Comparison of ENCODE assay signal across 10 cellular contexts in the genomic region with DNA sequence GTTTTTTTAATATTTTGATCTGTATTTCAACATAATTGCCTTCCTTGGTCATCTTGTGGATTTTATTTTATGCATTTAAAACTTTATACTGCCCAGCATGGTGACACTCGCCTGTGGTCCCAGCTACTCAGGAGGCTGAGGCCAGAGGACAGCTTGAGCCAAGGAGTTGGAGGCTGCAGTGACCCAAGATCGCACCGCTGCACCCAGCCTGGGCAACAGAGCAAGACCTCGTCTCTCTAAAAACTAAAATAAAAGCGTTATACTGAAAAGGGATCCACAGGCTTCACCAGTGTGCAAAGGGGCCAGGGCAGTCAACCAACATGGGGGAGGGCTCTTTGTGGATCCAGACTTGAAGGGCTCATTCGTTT. TPM values are rescaled to one million over a fixed set of nuclear protein-coding genes. Genes with fewer than 3 reads are reported as not detected.
A peak's percentile ranks its signal among the peaks of the same experiment; 100 is the strongest.
DNase-seq lines count a peak whose midpoint lies in the region; ATAC-seq, FAIRE-seq and TF ChIP-seq lines count a peak whose summit lies in the region.
"Had no signal": no experiment of that assay in that cellular context is flagged by ENCODE, and none has a peak within 500 bp of the region (broad histone marks: within the 10 kb centered on the region; RNA-seq: fewer than 3 reads in every experiment).

No MANE protein-coding gene starts in this region.

- H3K9me3 ChIP-seq in A549 (no peaks in the 10 kb centered on the region), HUES64 (ENCODE audit: insufficient read depth, low read depth, low read length) (no peaks in the 10 kb centered on the region), endothelial cell of umbilical vein (replicated peaks; ENCODE audit: control insufficient read depth, insufficient read depth, low read length) (no peaks in the 10 kb centered on the region)

- H3K4me3 ChIP-seq in A549 (no peak overlapping the region), HUES64 (ENCODE audit: low read length) (peak overlapping the region; percentile 70), endothelial cell of umbilical vein (replicated peaks in 1 of 3; ENCODE audit: insufficient read depth in 1 of 3, low read depth in 1 of 3, low read length in 3 of 3) (peak overlapping the region; percentile 75 to 89 (median 89))

- H3K36me3 Mint-ChIP-seq in natural killer cell treated with Interleukin-12 subunit alpha and Interleukin-12 subunit beta and Interleukin-15 and Interleukin-18, amount 100 ng/mL, for 72 hours: no peaks in the 10 kb centered on the region

- dilution Hi-C loops in endothelial cell of umbilical vein (cut with MboI; ENCODE audit: extremely low pct_ligation_motif_present, low sequenced_read_pairs): no loop called here

- H3K4me1 Mint-ChIP-seq in natural killer cell treated with Interleukin-12 subunit alpha and Interleukin-12 subunit beta and Interleukin-15 and Interleukin-18, amount 100 ng/mL, for 72 hours (ENCODE audit: low read depth in 2 of 2): peaks cover 14 to 15% of the 10 kb centered on the region in 2 donors

- peak overlapping the region; percentile 20 for H3K4me3 Mint-ChIP-seq in natural killer cell treated with Interleukin-12 subunit alpha and Interleukin-12 subunit beta and Interleukin-15 and Interleukin-18, amount 100 ng/mL, for 72 hours

- intact Hi-C loops in endothelial cell of umbilical vein (cut with micrococcal nuclease): loop anchor here (10.0 kb wide), 1 partner anchor 559 kb away; a partner anchor contains a TSS

- TF ChIP-seq EP300 in A549 (IDR thresholded peaks at IDR 0.05): no peak

- H2AFZ ChIP-seq in endothelial cell of umbilical vein (ENCODE audit: low read depth, low read length): peak overlapping the region; percentile 96

- no peaks in the 10 kb centered on the region for H3K9me3 Mint-ChIP-seq in natural killer cell treated with Interleukin-12 subunit alpha and Interleukin-12 subunit beta and Interleukin-15 and Interleukin-18, amount 100 ng/mL, for 72 hours

- no peaks in the 10 kb centered on the region for H3K9me1 ChIP-seq in endothelial cell of umbilical vein (replicated peaks; ENCODE audit: control insufficient read depth, extremely low read depth, insufficient read depth, low read length)

- H3K36me3 ChIP-seq in HUES64 (ENCODE audit: insufficient read depth, low read length): no peaks in the 10 kb centered on the region
- no peaks in the 10 kb centered on the region for H3K36me3 ChIP-seq in endothelial cell of umbilical vein (ENCODE audit: control insufficient read depth in 2 of 2, extremely low read depth in 1 of 2, insufficient read depth in 2 of 2, low read length in 2 of 2)

- WGBS in A549 (ENCODE audit: missing lambda C conversion rate): 89% methylated on average over 5 of the region's 6 CpGs
- 77% methylated on average over 6 of the region's 6 CpGs for WGBS in HUES64

- no peak overlapping the region for H3K27ac Mint-ChIP-seq in natural killer cell treated with Interleukin-12 subunit alpha and Interleukin-12 subunit beta and Interleukin-15 and Interleukin-18, amount 100 ng/mL, for 72 hours

- BruUV-seq in endothelial cell of umbilical vein (replicated peaks; lab: Mats Ljungman, UMichigan): TSS peak; percentile 23

- H3K79me2 ChIP-seq in endothelial cell of umbilical vein (ENCODE audit: control insufficient read depth, insufficient read depth, low read length): peaks cover 4% of the 10 kb centered on the region

- H4K20me1 ChIP-seq in endothelial cell of umbilical vein (replicated peaks; ENCODE audit: control insufficient read depth, extremely low read depth, insufficient read depth, low read length): no peaks in the 10 kb centered on the region

- CTCF ChIA-PET in A549 (lab: Yijun Ruan, JAX): no interaction called here
- CTCF ChIA-PET in endothelial cell of umbilical vein (lab: Charles Lee): interaction anchor here (0.7 kb wide), 1 partner anchor 51 kb away, joined by 3 read pairs; no protein-coding TSS in a partner anchor

- peaks cover 34 to 45% of the 10 kb centered on the region in 2 donors for H3K27me3 Mint-ChIP-seq in natural killer cell treated with Interleukin-12 subunit alpha and Interleukin-12 subunit beta and Interleukin-15 and Interleukin-18, amount 100 ng/mL, for 72 hours

- no peak overlapping the region for H3K9ac ChIP-seq in HUES64 (ENCODE audit: low read depth, low read length)
- peak overlapping the region; percentile 75 for H3K9ac ChIP-seq in endothelial cell of umbilical vein (replicated peaks; ENCODE audit: extremely low read depth, insufficient read depth, low read length)

- DNase-seq in A549 (ENCODE audit: low read depth in 1 of 2, low spot score in 1 of 2) (no peak), endothelial cell of umbilical vein (ENCODE audit: low read depth, low spot score) (no peak), DMS79 (lab: John Stamatoyannopoulos, UW) (no peak), COLO829 (ENCODE audit: low spot score) (no peak), NCI-H1436 (lab: John Stamatoyannopoulos, UW) (no peak)
- no peak for DNase-seq in natural killer cell treated with Interleukin-12 subunit alpha and Interleukin-12 subunit beta and Interleukin-15 and Interleukin-18, amount 100 ng/mL, for 72 hours (ENCODE audit: low spot score)
- DNase-seq: DND-41 had no signal

- TF ChIP-seq RAD21 in A549 (conservative IDR thresholded peaks at IDR 0.05 in 1 of 2, IDR thresholded peaks at IDR 0.05 in 1 of 2): no peak

- TF ChIP-seq CTCF in A549 (IDR thresholded peaks at IDR 0.05) (no peak), endothelial cell of umbilical vein (IDR thresholded peaks at IDR 0.05; ENCODE audit: extremely low read depth in 1 of 2, insufficient read depth in 1 of 2, low read depth in 1 of 2, low read length in 2 of 2) (no peak)

- peak overlapping the region; percentile 100 for H3K4me2 ChIP-seq in A549
- peak overlapping the region; percentile 64 for H3K4me2 ChIP-seq in endothelial cell of umbilical vein (ENCODE audit: insufficient read depth, low read length)

- H3K27me3 ChIP-seq in HUES64 (ENCODE audit: insufficient read depth, low read length): peaks cover 49% of the 10 kb centered on the region
- H3K27me3 ChIP-seq in endothelial cell of umbilical vein (ENCODE audit: control insufficient read depth in 2 of 2, insufficient read depth in 2 of 2, low read length in 2 of 2): no peaks in the 10 kb centered on the region

- H3K27ac ChIP-seq in A549: peak overlapping the region in 1 of 2 experiments; percentile 81; a peak in 2 of 6 replicates
- no peak overlapping the region for H3K27ac ChIP-seq in HUES64 (ENCODE audit: low read depth, low read length)
- H3K27ac ChIP-seq in endothelial cell of umbilical vein (ENCODE audit: insufficient read depth, low read depth, low read length): peak overlapping the region; percentile 55
- H3K27ac ChIP-seq: SK-N-MC had no signal

- FAIRE-seq in A549 (lab: Jason Lieb, UNC) (no peak), endothelial cell of umbilical vein (lab: Jason Lieb, UNC) (no peak)

- ATAC-seq in A549: no peak; a peak in 1 of 6 replicates
- no peak for ATAC-seq in natural killer cell treated with Interleukin-12 subunit alpha and Interleukin-12 subunit beta and Interleukin-15 and Interleukin-18, amount 100 ng/mL, for 72 hours
- no peak for ATAC-seq in HG03175 (IDR thresholded peaks at IDR 0.05; ENCODE audit: unreplicated experiment)

- 0 out of 3 replicates have a peak, but pooled peaks cover 5% of the 10 kb centered on the region for H3K4me1 ChIP-seq in A549
- peaks cover 17% of the 10 kb centered on the region for H3K4me1 ChIP-seq in HUES64 (ENCODE audit: insufficient read depth, low read length)
- H3K4me1 ChIP-seq in endothelial cell of umbilical vein (ENCODE audit: control insufficient read depth, extremely low read depth, insufficient read depth, low read length): peaks cover 9% of the 10 kb centered on the region

- POLR2A ChIA-PET in A549 (lab: Yijun Ruan, JAX): no interaction called here
- POLR2A ChIA-PET in endothelial cell of umbilical vein (lab: Charles Lee): no interaction called here

- TF ChIP-seq POLR2A in A549 (IDR thresholded peaks at IDR 0.05; ENCODE audit: low read length) (no peak), endothelial cell of umbilical vein (IDR thresholded peaks at IDR 0.05; ENCODE audit: low read depth, low read length) (no peak)

TF ChIP-seq in A549, 52 proteins besides CTCF, POLR2A, EP300 and RAD21 (continues in another document):
- TF ChIP-seq ZSCAN20 (CRISPR knock-in tag; IDR thresholded peaks at IDR 0.05): no peak
- no peak for TF ChIP-seq MAFK (IDR thresholded peaks at IDR 0.05; ENCODE audit: partially characterized antibody)

TF ChIP-seq in endothelial cell of umbilical vein, 7 proteins besides CTCF, POLR2A, EP300 and RAD21:
- no peak for TF ChIP-seq POLR2AphosphoS5 (IDR thresholded peaks at IDR 0.05; ENCODE audit: insufficient read depth, low read depth, low read length)
- TF ChIP-seq, protein P1, sequence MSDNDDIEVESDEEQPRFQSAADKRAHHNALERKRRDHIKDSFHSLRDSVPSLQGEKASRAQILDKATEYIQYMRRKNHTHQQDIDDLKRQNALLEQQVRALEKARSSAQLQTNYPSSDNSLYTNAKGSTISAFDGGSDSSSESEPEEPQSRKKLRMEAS (IDR thresholded peaks at IDR 0.05; ENCODE audit: insufficient read depth, insufficient read length): no peak
- no peak for TF ChIP-seq GATA2 (IDR thresholded peaks at IDR 0.05; ENCODE audit: insufficient read depth, insufficient read length, low read depth, low read length)
TF ChIP-seq in endothelial cell of umbilical vein: peak in this region for 0.

RNA-seq across cellular contexts. Expression of a gene that starts 1.4 kb away (rescaled TPM):
- polyA plus RNA-seq in A549 (2011; rRNA removed): 9.9 and 10.5 TPM in 2 replicates
- 3.9 and 5.0 TPM in 2 replicates for polyA plus RNA-seq in A549 (2012; cell fraction: cytosol; rRNA removed)
- 10.1 and 10.3 TPM in 2 replicates for polyA plus RNA-seq in A549 (2012; cell fraction: nucleus; rRNA removed)
- 4.6 to 7.1 TPM (median 6.8 TPM) in 3 replicates for polyA plus RNA-seq in A549 (2017; fragmentation: RNase III; extraction: RNeasy Plus Mini Kit Qiagen cat#74134 plus additional on column Dnase treatment)
- 12.1 and 12.3 TPM in 2 replicates for polyA minus RNA-seq in A549 (2011; rRNA and poly(A)+ RNA removed)
- 13.3 TPM for polyA plus RNA-seq in HUES64 (2013, experiment 1 of 2)
- 18.6 TPM for polyA plus RNA-seq in HUES64 (2013, experiment 2 of 2)
- 87.0 and 102 TPM in 2 replicates for total RNA-seq in endothelial cell of umbilical vein
- 87.8 and 109 TPM in 2 replicates for polyA plus RNA-seq in endothelial cell of umbilical vein
- polyA plus RNA-seq in endothelial cell of umbilical vein (2011; cell fraction: cytosol; rRNA removed): 84.1 and 87.7 TPM in 2 replicates
- polyA plus RNA-seq in endothelial cell of umbilical vein (2011; cell fraction: nucleus; rRNA removed): 75.6 and 82.9 TPM in 2 replicates
- 63.2 and 88.4 TPM in 2 replicates for polyA plus RNA-seq in endothelial cell of umbilical vein (2012)
- polyA minus RNA-seq in endothelial cell of umbilical vein: 129 and 153 TPM in 2 replicates
- not detected for polyA minus RNA-seq in endothelial cell of umbilical vein (2011; cell fraction: cytosol; rRNA and poly(A)+ RNA removed)
- 49.7 and 57.7 TPM in 2 replicates for polyA minus RNA-seq in endothelial cell of umbilical vein (2011; cell fraction: nucleus; rRNA and poly(A)+ RNA removed)
- not detected for total RNA-seq in natural killer cell treated with Interleukin-12 subunit alpha and Interleukin-12 subunit beta and Interleukin-15 and Interleukin-18, amount 100 ng/mL, for 72 hours

Comparison
In these comparisons a context has a peak if more than half of its experiments do, and no peak if none do; other contexts are left out.
1. RNA of a gene that starts 1.4 kb away (total RNA-seq): 87.0 to 102 TPM in endothelial cell of umbilical vein; not detected in natural killer cell treated with Interleukin-12 subunit alpha and Interleukin-12 subunit beta and Interleukin-15 and Interleukin-18, amount 100 ng/mL, for 72 hours; every median in the first group is over 10 times any median in the second.